Comparison of ENCODE assay signal across 9 cellular contexts in genomic region chr17:67531291-67531690, GRCh38.
DNase-seq lines count a peak whose midpoint lies in the region; ATAC-seq and TF ChIP-seq lines count a peak whose summit lies in the region.
"Had no signal": no experiment of that assay in that cellular context is flagged by ENCODE, and none has a peak within 500 bp of the region (broad histone marks: within the 10 kb centered on the region; RNA-seq: fewer than 3 reads in every experiment).

No MANE protein-coding gene starts in this region.

- TF ChIP-seq CTCF in upper lobe of left lung (IDR thresholded peaks at IDR 0.05) (no peak), foreskin keratinocyte (conservative IDR thresholded peaks at IDR 0.05) (no peak)

- H3K9ac ChIP-seq in mucosa of stomach (ENCODE audit: low read length), result peak overlapping the region; percentile 2

- TF ChIP-seq EP300 in upper lobe of left lung (IDR thresholded peaks at IDR 0.05), result no peak

- no peak for TF ChIP-seq POLR2A in upper lobe of left lung (IDR thresholded peaks at IDR 0.05)

- WGBS in upper lobe of left lung, 2 donors, result 70 to 71% methylated on average over 12 of the region's 12 CpGs

- peak; percentile 72 for ATAC-seq in GM18867 (IDR thresholded peaks at IDR 0.05; ENCODE audit: unreplicated experiment)
- ATAC-seq in HG02759 (IDR thresholded peaks at IDR 0.05; ENCODE audit: unreplicated experiment), result peak; percentile 80
- no peak for ATAC-seq in upper lobe of left lung (ENCODE audit: low FRiP score in 2 of 2)
- no peak for ATAC-seq in foreskin keratinocyte

- H3K27me3 ChIP-seq in mucosa of stomach (ENCODE audit: control insufficient read depth, insufficient read depth, low read length), result no peaks in the 10 kb centered on the region
- no peaks in the 10 kb centered on the region for H3K27me3 ChIP-seq in upper lobe of left lung
- H3K27me3 ChIP-seq in foreskin keratinocyte, result no peaks in the 10 kb centered on the region
- H3K27me3 ChIP-seq: SJSA1 had no signal

- H3K4me3 ChIP-seq in mucosa of stomach (ENCODE audit: low read length), result no peak overlapping the region
- H3K4me3 ChIP-seq in upper lobe of left lung, result no peak overlapping the region
- H3K4me3 ChIP-seq: SJSA1 had no signal

- H3K4me1 ChIP-seq in mucosa of stomach (ENCODE audit: control insufficient read depth, insufficient read depth, low read length) (peaks cover 14% of the 10 kb centered on the region), upper lobe of left lung (peaks cover 8 to 28% (median 23%) of the 10 kb centered on the region in 4 donors), foreskin keratinocyte (peaks cover 4% of the 10 kb centered on the region)

- no peak overlapping the region for H3K27ac ChIP-seq in upper lobe of left lung
- H3K27ac ChIP-seq in foreskin keratinocyte, result no peak overlapping the region
- H3K27ac ChIP-seq: SJSA1 had no signal

- no peaks in the 10 kb centered on the region for H3K36me3 ChIP-seq in mucosa of stomach (ENCODE audit: control insufficient read depth, insufficient read depth, low read length)
- H3K36me3 ChIP-seq in upper lobe of left lung, result no peaks in the 10 kb centered on the region
- H3K36me3 ChIP-seq: SJSA1 had no signal

- DNase-seq in SK-N-DZ (ENCODE audit: low spot score), result peak; percentile 38
- DNase-seq in upper lobe of left lung, result no peak
- no peak for DNase-seq in NOMO-1 treated with dmso at 0.1 percent for 144 hours (lab: John Stamatoyannopoulos, UW; ENCODE audit: unreplicated experiment)
- no peak for DNase-seq in NOMO-1 (lab: John Stamatoyannopoulos, UW; ENCODE audit: unreplicated experiment in 2 of 2)
- DNase-seq in foreskin keratinocyte, result no peak

- no peaks in the 10 kb centered on the region for H3K9me3 ChIP-seq in mucosa of stomach (ENCODE audit: control insufficient read depth, low read length)
- H3K9me3 ChIP-seq in upper lobe of left lung, result no peaks in the 10 kb centered on the region
- H3K9me3 ChIP-seq: SJSA1 had no signal

Comparison
In these comparisons a context has a peak if more than half of its experiments do, and no peak if none do; other contexts are left out.
1. ATAC-seq: peak in GM18867 (single experiment) and HG02759 (single experiment); none in upper lobe of left lung (0 of 2) and foreskin keratinocyte (single experiment).